Comparison of ENCODE assay signal across 22 cellular contexts in genomic region chr3:71074416-71074815, GRCh38.
A peak's percentile ranks its signal among the peaks of the same experiment; 100 is the strongest.
DNase-seq lines count a peak whose midpoint lies in the region; ATAC-seq and TF ChIP-seq lines count a peak whose summit lies in the region.
"Had no signal": no experiment of that assay in that cellular context is flagged by ENCODE, and none has a peak within 500 bp of the region (broad histone marks: within the 10 kb centered on the region; RNA-seq: fewer than 3 reads in every experiment).

No MANE protein-coding gene starts in this region.

- no peaks in the 10 kb centered on the region for H3K27me3 Mint-ChIP-seq in stimulated activated naive CD8-positive, alpha-beta T cell treated with anti-CD3 and anti-CD28 coated beads, Interleukin-15, Interleukin-2, amounts not matched to agents 100 ng/mL and 50 ng/mL, for 24 hours
- no peaks in the 10 kb centered on the region for H3K27me3 Mint-ChIP-seq in activated naive CD8-positive, alpha-beta T cell treated with anti-CD3 and anti-CD28 coated beads for 36 hours
- H3K27me3 Mint-ChIP-seq in activated CD8-positive, alpha-beta memory T cell treated with anti-CD3 and anti-CD28 coated beads, Interleukin-2, amount 10 ng/mL, durations not matched to agents 7 days and 5 days = no peaks in the 10 kb centered on the region
- H3K27me3 Mint-ChIP-seq: activated naive CD8-positive, alpha-beta T cell treated with anti-CD3 and anti-CD28 coated beads, Interleukin-2, amount 10 ng/mL, durations not matched to agents 7 days and 5 days; natural killer cell treated with Interleukin-12 subunit alpha and Interleukin-12 subunit beta and Interleukin-15 and Interleukin-18, amount 100 ng/mL, for 72 hours had no signal

- H3K23ac ChIP-seq in mesenchymal stem cell (ENCODE audit: low read length in 2 of 2) = no peak overlapping the region

- H3K9me3 ChIP-seq in mesenchymal stem cell (ENCODE audit: control insufficient read depth, low read length) (no peaks in the 10 kb centered on the region), lower lobe of right lung (no peaks in the 10 kb centered on the region)
- H3K9me3 ChIP-seq: vagina had no signal

- no peak overlapping the region for H4K91ac ChIP-seq in mesenchymal stem cell (ENCODE audit: low read length)

- no peak for ATAC-seq in stimulated activated naive CD8-positive, alpha-beta T cell treated with anti-CD3 and anti-CD28 coated beads, Interleukin-15, Interleukin-2, amounts not matched to agents 100 U/mL and 50 U/mL, for 24 hours
- no peak for ATAC-seq in activated CD8-positive, alpha-beta memory T cell treated with anti-CD3 and anti-CD28 coated beads, Interleukin-2, amount 10 ng/mL, durations not matched to agents 7 days and 5 days
- ATAC-seq in lower lobe of right lung = no peak
- ATAC-seq: left ventricle myocardium superior; natural killer cell treated with Interleukin-12 subunit alpha and Interleukin-12 subunit beta and Interleukin-15 and Interleukin-18, amount 100 ng/mL, for 72 hours had no signal

- H3K4me3 Mint-ChIP-seq in stimulated activated naive CD8-positive, alpha-beta T cell treated with anti-CD3 and anti-CD28 coated beads, Interleukin-15, Interleukin-2, amounts not matched to agents 100 ng/mL and 50 ng/mL, for 24 hours = no peak overlapping the region
- no peak overlapping the region for H3K4me3 Mint-ChIP-seq in activated naive CD8-positive, alpha-beta T cell treated with anti-CD3 and anti-CD28 coated beads for 36 hours
- no peak overlapping the region for H3K4me3 Mint-ChIP-seq in activated CD8-positive, alpha-beta memory T cell treated with anti-CD3 and anti-CD28 coated beads, Interleukin-2, amount 10 ng/mL, durations not matched to agents 7 days and 5 days
- H3K4me3 Mint-ChIP-seq: activated naive CD8-positive, alpha-beta T cell treated with anti-CD3 and anti-CD28 coated beads, Interleukin-2, amount 10 ng/mL, durations not matched to agents 7 days and 5 days; natural killer cell treated with Interleukin-12 subunit alpha and Interleukin-12 subunit beta and Interleukin-15 and Interleukin-18, amount 100 ng/mL, for 72 hours had no signal

- H2BK120ac ChIP-seq in mesenchymal stem cell (ENCODE audit: low read depth, low read length) = no peak overlapping the region

- no peak overlapping the region for H3K4me3 ChIP-seq in mesenchymal stem cell (ENCODE audit: insufficient read depth in 1 of 2, low read depth in 1 of 2, low read length in 2 of 2)
- no peak overlapping the region for H3K4me3 ChIP-seq in lower lobe of right lung
- H3K4me3 ChIP-seq: vagina had no signal

- peaks cover 68% of the 10 kb centered on the region for H3K36me3 Mint-ChIP-seq in stimulated activated naive CD8-positive, alpha-beta T cell treated with anti-CD3 and anti-CD28 coated beads, Interleukin-15, Interleukin-2, amounts not matched to agents 100 ng/mL and 50 ng/mL, for 24 hours (ENCODE audit: low read depth)
- peaks cover 63% of the 10 kb centered on the region for H3K36me3 Mint-ChIP-seq in activated naive CD8-positive, alpha-beta T cell treated with anti-CD3 and anti-CD28 coated beads for 36 hours
- H3K36me3 Mint-ChIP-seq in activated CD8-positive, alpha-beta memory T cell treated with anti-CD3 and anti-CD28 coated beads, Interleukin-2, amount 10 ng/mL, durations not matched to agents 7 days and 5 days = peaks cover 2% of the 10 kb centered on the region
- H3K36me3 Mint-ChIP-seq: natural killer cell treated with Interleukin-12 subunit alpha and Interleukin-12 subunit beta and Interleukin-15 and Interleukin-18, amount 100 ng/mL, for 72 hours had no signal

- H3K14ac ChIP-seq in mesenchymal stem cell (ENCODE audit: low read length in 2 of 2) = no peak overlapping the region

- no peak overlapping the region for H2BK5ac ChIP-seq in mesenchymal stem cell (ENCODE audit: low read depth, low read length, poor library complexity, severe bottlenecking)

- WGBS in mesenchymal stem cell = 93% methylated on average over 3 of the region's 3 CpGs

- intact Hi-C loops in lower lobe of right lung (cut with DNase I) = no loop called here

- H3K4ac ChIP-seq in mesenchymal stem cell (ENCODE audit: low read depth in 1 of 2, low read length in 2 of 2) = no peak overlapping the region

- no peak overlapping the region for H3K4me2 ChIP-seq in mesenchymal stem cell (ENCODE audit: low read length, poor library complexity, severe bottlenecking)

- H3K27ac ChIP-seq in mesenchymal stem cell (ENCODE audit: low read length, poor library complexity, severe bottlenecking) = peak overlapping the region; percentile 34
- no peak overlapping the region for H3K27ac ChIP-seq in lower lobe of right lung
- H3K27ac ChIP-seq: vagina had no signal

- TF ChIP-seq CTCF in lower lobe of right lung (IDR thresholded peaks at IDR 0.05) = no peak

- no peaks in the 10 kb centered on the region for H3K36me3 ChIP-seq in mesenchymal stem cell (ENCODE audit: control insufficient read depth in 1 of 2, insufficient read depth in 2 of 2, low read depth in 1 of 2, low read length in 2 of 2)
- H3K36me3 ChIP-seq in lower lobe of right lung = no peaks in the 10 kb centered on the region
- H3K36me3 ChIP-seq: vagina had no signal

- no peaks in the 10 kb centered on the region for H3K9me3 Mint-ChIP-seq in stimulated activated naive CD8-positive, alpha-beta T cell treated with anti-CD3 and anti-CD28 coated beads, Interleukin-15, Interleukin-2, amounts not matched to agents 100 ng/mL and 50 ng/mL, for 24 hours
- peaks cover 2% of the 10 kb centered on the region for H3K9me3 Mint-ChIP-seq in activated naive CD8-positive, alpha-beta T cell treated with anti-CD3 and anti-CD28 coated beads for 36 hours
- no peaks in the 10 kb centered on the region for H3K9me3 Mint-ChIP-seq in activated CD8-positive, alpha-beta memory T cell treated with anti-CD3 and anti-CD28 coated beads, Interleukin-2, amount 10 ng/mL, durations not matched to agents 7 days and 5 days (ENCODE audit: low read depth)
- H3K9me3 Mint-ChIP-seq: activated naive CD8-positive, alpha-beta T cell treated with anti-CD3 and anti-CD28 coated beads, Interleukin-2, amount 10 ng/mL, durations not matched to agents 7 days and 5 days; natural killer cell treated with Interleukin-12 subunit alpha and Interleukin-12 subunit beta and Interleukin-15 and Interleukin-18, amount 100 ng/mL, for 72 hours had no signal

- H3K27me3 ChIP-seq in mesenchymal stem cell (ENCODE audit: control insufficient read depth in 1 of 2, insufficient read depth in 1 of 2, low read length in 2 of 2) = no peaks in the 10 kb centered on the region
- no peaks in the 10 kb centered on the region for H3K27me3 ChIP-seq in lower lobe of right lung (ENCODE audit: low read depth)
- H3K27me3 ChIP-seq: vagina had no signal

- no peak overlapping the region for H2AFZ ChIP-seq in mesenchymal stem cell (ENCODE audit: low read depth, low read length)

- peaks cover 19% of the 10 kb centered on the region for H3K79me1 ChIP-seq in mesenchymal stem cell (replicated peaks; ENCODE audit: low read length, poor library complexity, severe bottlenecking)

- peaks cover 7% of the 10 kb centered on the region for H3K4me1 ChIP-seq in mesenchymal stem cell (ENCODE audit: control insufficient read depth, insufficient read depth, low read depth, low read length)
- H3K4me1 ChIP-seq in lower lobe of right lung = peaks cover 34% of the 10 kb centered on the region

- peak overlapping the region; percentile 84 for H3K27ac Mint-ChIP-seq in stimulated activated naive CD8-positive, alpha-beta T cell treated with anti-CD3 and anti-CD28 coated beads, Interleukin-15, Interleukin-2, amounts not matched to agents 100 ng/mL and 50 ng/mL, for 24 hours
- peak overlapping the region; percentile 87 for H3K27ac Mint-ChIP-seq in activated naive CD8-positive, alpha-beta T cell treated with anti-CD3 and anti-CD28 coated beads for 36 hours
- no peak overlapping the region for H3K27ac Mint-ChIP-seq in activated CD8-positive, alpha-beta memory T cell treated with anti-CD3 and anti-CD28 coated beads, Interleukin-2, amount 10 ng/mL, durations not matched to agents 7 days and 5 days

- H3K18ac ChIP-seq in mesenchymal stem cell (ENCODE audit: low read depth in 1 of 2, low read length in 2 of 2) = no peak overlapping the region

- CTCF ChIA-PET in activated CD8-positive, alpha-beta memory T cell treated with anti-CD3 and anti-CD28 coated beads, Interleukin-2, amount 10 ng/mL, durations not matched to agents 7 days and 5 days (lab: Charles Lee) = no interaction called here

- peaks cover 100% of the 10 kb centered on the region for H3K4me1 Mint-ChIP-seq in stimulated activated naive CD8-positive, alpha-beta T cell treated with anti-CD3 and anti-CD28 coated beads, Interleukin-15, Interleukin-2, amounts not matched to agents 100 ng/mL and 50 ng/mL, for 24 hours (ENCODE audit: low read depth)
- H3K4me1 Mint-ChIP-seq in activated naive CD8-positive, alpha-beta T cell treated with anti-CD3 and anti-CD28 coated beads for 36 hours = peaks cover 82% of the 10 kb centered on the region
- H3K4me1 Mint-ChIP-seq in activated CD8-positive, alpha-beta memory T cell treated with anti-CD3 and anti-CD28 coated beads, Interleukin-2, amount 10 ng/mL, durations not matched to agents 7 days and 5 days = peaks cover 30% of the 10 kb centered on the region

- no peak overlapping the region for H2AK5ac ChIP-seq in mesenchymal stem cell (ENCODE audit: low read length, severe bottlenecking)

- H2BK12ac ChIP-seq in mesenchymal stem cell (ENCODE audit: low read length in 2 of 2) = no peak overlapping the region

- H3K9ac ChIP-seq in mesenchymal stem cell (ENCODE audit: low read length) = peak overlapping the region; percentile 37

- no peak overlapping the region for H4K8ac ChIP-seq in mesenchymal stem cell (ENCODE audit: low read length)

- no peak for DNase-seq in stimulated activated naive CD8-positive, alpha-beta T cell treated with anti-CD3 and anti-CD28 coated beads, Interleukin-15, Interleukin-2, amounts not matched to agents 100 U/mL and 50 U/mL, for 24 hours
- DNase-seq in activated naive CD8-positive, alpha-beta T cell treated with anti-CD3 and anti-CD28 coated beads for 36 hours = no peak
- DNase-seq in mesenchymal stem cell = no peak
- no peak for DNase-seq in activated CD8-positive, alpha-beta memory T cell treated with anti-CD3 and anti-CD28 coated beads, Interleukin-2, amount 10 ng/mL, durations not matched to agents 7 days and 5 days
- DNase-seq in HPDE6-E6E7 (ENCODE audit: extremely low spot score) = no peak
- no peak for DNase-seq in lower lobe of right lung
- DNase-seq in GM19238 (ENCODE audit: insufficient read length, low spot score) = no peak
- DNase-seq: activated CD4-positive, CD25-positive, alpha-beta regulatory T cell; activated CD8-positive, alpha-beta memory T cell treated with anti-CD3 and anti-CD28 coated beads, Interleukin-2, amount 50 U/mL, for 4 hours; activated naive CD8-positive, alpha-beta T cell treated with anti-CD3 and anti-CD28 coated beads, Interleukin-2, amount 10 ng/mL, durations not matched to agents 7 days and 5 days; COR-L47; effector memory CD4-positive, alpha-beta T cell; GDM1; left ventricle myocardium superior; NCI-H1694; NCI-H226; SIG-M5; stimulated activated CD4-positive, alpha-beta T cell treated with anti-CD3 and anti-CD28 coated beads, Interleukin-15, amount 100 ng/mL, for 24 hours; T-helper 2 cell had no signal

- H2BK15ac ChIP-seq in mesenchymal stem cell (ENCODE audit: low read depth, poor library complexity, severe bottlenecking) = no peak overlapping the region
